Comparison of ENCODE assay signal across 1 cellular context in genomic region chr15:48695835-48696573, GRCh38.
TF ChIP-seq lines count a peak whose summit lies in the region.

No MANE protein-coding gene starts in this region.

TF ChIP-seq in SK-N-SH, 30 proteins besides CTCF, POLR2A, EP300 and RAD21 (continued from another document):
- no peak for TF ChIP-seq SIN3A (IDR thresholded peaks at IDR 0.05; ENCODE audit: borderline replicate concordance, low read depth, low read length)
